ENCODE assay signal across 25 cellular contexts in genomic region chr2:9332136-9332852, GRCh38.
DNase-seq lines count a peak whose midpoint lies in the region; ATAC-seq and TF ChIP-seq lines count a peak whose summit lies in the region.
"Had no signal": no experiment of that assay in that cellular context is flagged by ENCODE, and none has a peak within 500 bp of the region (broad histone marks: within the 10 kb centered on the region; RNA-seq: fewer than 3 reads in every experiment).

No MANE protein-coding gene starts in this region.

- H3K27me3 Mint-ChIP-seq in brain = peaks cover 2% of the 10 kb centered on the region
- H3K27me3 Mint-ChIP-seq in nephron progenitor cell (ENCODE audit: low read depth, poor library complexity) = no peaks in the 10 kb centered on the region
- H3K27me3 Mint-ChIP-seq: activated B cell treated with CpG ODN at 0.5 μM for 24 hours; activated naive CD8-positive, alpha-beta T cell; activated T-cell treated with anti-CD3 and anti-CD28 coated beads, Interleukin-2, amount 50 U/mL, for 24 hours; dendritic cell treated with granulocyte-macrophage colony-stimulating factor and Interleukin-4, amounts not matched to agents 40 ng/mL and 50 ng/mL, for 4 days had no signal

- no peak for TF ChIP-seq CTCF in LNCaP clone FGC (IDR thresholded peaks at IDR 0.05; ENCODE audit: control insufficient read depth, extremely low read depth, insufficient read depth)
- TF ChIP-seq CTCF in brain (conservative IDR thresholded peaks at IDR 0.05) = no peak
- TF ChIP-seq CTCF in nephron progenitor cell (IDR thresholded peaks at IDR 0.05) = no peak

- peak; percentile 95 for DNase-seq in DMS79 treated with DMSO at 0.1 percent for 48 hours (lab: John Stamatoyannopoulos, UW)
- peak; percentile 54 for DNase-seq in LNCaP clone FGC (ENCODE audit: low read depth)
- DNase-seq in nephron progenitor cell = no peak
- no peak for DNase-seq in NCI-H1694 (lab: John Stamatoyannopoulos, UW)
- DNase-seq in HuH-7.5 (ENCODE audit: low spot score) = no peak
- DNase-seq: activated B cell treated with CpG ODN at 0.5 μM for 24 hours; activated CD4-positive, alpha-beta T cell treated with anti-CD3 and anti-CD28 coated beads, Interleukin-2, amount 50 U/mL, for 1 hour; activated effector memory CD4-positive, alpha-beta T cell treated with anti-CD3 and anti-CD28 coated beads, Interleukin-2, amount 50 U/mL, for 16 hours; activated T-cell treated with anti-CD3 and anti-CD28 coated beads, Interleukin-2, amount 50 U/mL, for 24 hours; GF-D8; glutamatergic neuron; HCEC 1CT; NCI-H1048; NCI-H1930; SK-N-SH; stimulated activated CD4-positive, alpha-beta T cell treated with anti-CD3 and anti-CD28 coated beads, Interleukin-1b, Interleukin-23, amount 100 ng/mL, for 48 hours; stimulated activated CD8-positive, alpha-beta memory T cell treated with anti-CD3 and anti-CD28 coated beads, Interleukin-4, amount 100 ng/mL, for 48 hours had no signal

- no peak overlapping the region for H3K4me3 ChIP-seq in LNCaP clone FGC (ENCODE audit: low read depth, low read length)
- H3K4me3 ChIP-seq: right atrium auricular region had no signal

- peak overlapping the region in 3 of 5 experiments; percentile 11 to 54 (median 42) for H3K27ac Mint-ChIP-seq in brain
- H3K27ac Mint-ChIP-seq in nephron progenitor cell = peak overlapping the region; percentile 56
- H3K27ac Mint-ChIP-seq: activated B cell treated with CpG ODN at 0.5 μM for 24 hours; activated naive CD8-positive, alpha-beta T cell; activated T-cell treated with anti-CD3 and anti-CD28 coated beads, Interleukin-2, amount 50 U/mL, for 24 hours had no signal

- ATAC-seq in HG03457 (IDR thresholded peaks at IDR 0.05; ENCODE audit: unreplicated experiment) = no peak
- ATAC-seq: esophagus mucosa, left lobe of liver had no signal

- H3K9me3 Mint-ChIP-seq in brain (no peaks in the 10 kb centered on the region), nephron progenitor cell (no peaks in the 10 kb centered on the region)
- H3K9me3 Mint-ChIP-seq: activated B cell treated with CpG ODN at 0.5 μM for 24 hours; activated T-cell treated with anti-CD3 and anti-CD28 coated beads, Interleukin-2, amount 50 U/mL, for 24 hours; dendritic cell treated with granulocyte-macrophage colony-stimulating factor and Interleukin-4, amounts not matched to agents 40 ng/mL and 50 ng/mL, for 4 days had no signal

- peaks cover 40% of the 10 kb centered on the region for H3K36me3 Mint-ChIP-seq in brain
- H3K36me3 Mint-ChIP-seq in nephron progenitor cell (ENCODE audit: low read depth) = peaks cover 31% of the 10 kb centered on the region

- H3K4me3 Mint-ChIP-seq in brain = no peak overlapping the region
- H3K4me3 Mint-ChIP-seq in nephron progenitor cell = no peak overlapping the region
- H3K4me3 Mint-ChIP-seq: activated B cell treated with CpG ODN at 0.5 μM for 24 hours; activated naive CD8-positive, alpha-beta T cell; activated T-cell treated with anti-CD3 and anti-CD28 coated beads, Interleukin-2, amount 50 U/mL, for 24 hours; CD14-positive monocyte; dendritic cell treated with granulocyte-macrophage colony-stimulating factor and Interleukin-4, amounts not matched to agents 40 ng/mL and 50 ng/mL, for 4 days had no signal

- H3K4me1 Mint-ChIP-seq in brain (peaks cover 60% of the 10 kb centered on the region), nephron progenitor cell (peaks cover 68% of the 10 kb centered on the region)

Comparison
In these comparisons a context has a peak if more than half of its experiments do, and no peak if none do; other contexts are left out.
1. DNase-seq: peak in DMS79 treated with DMSO at 0.1 percent for 48 hours (single experiment) and LNCaP clone FGC (single experiment); none in nephron progenitor cell (single experiment), NCI-H1694 (single experiment) and HuH-7.5 (single experiment).